In genomic region chr6:41599015-41599835, GRCh38 we compare ENCODE assay signal across 1 cellular context.
TF ChIP-seq lines count a peak whose summit lies in the region.

No MANE protein-coding gene starts in this region.

TF ChIP-seq in H1, 55 proteins besides CTCF, POLR2A, EP300 and RAD21 (continued from another document):
- TF ChIP-seq USF2 (IDR thresholded peaks at IDR 0.05; ENCODE audit: low read length): no peak
- TF ChIP-seq CEBPB (IDR thresholded peaks at IDR 0.05; ENCODE audit: low read depth, low read length): no peak
- TF ChIP-seq MAFK (IDR thresholded peaks at IDR 0.05; ENCODE audit: low read depth, low read length): no peak
- no peak for TF ChIP-seq CTBP2 (IDR thresholded peaks at IDR 0.05; ENCODE audit: borderline replicate concordance, insufficient read depth, insufficient read length, low read length)
- no peak for TF ChIP-seq JUN (IDR thresholded peaks at IDR 0.05; ENCODE audit: low read depth, low read length)
- no peak for TF ChIP-seq BCL11A (IDR thresholded peaks at IDR 0.05; ENCODE audit: low read depth in 2 of 2, low read length in 2 of 2)
- TF ChIP-seq EGR1 (IDR thresholded peaks at IDR 0.05; ENCODE audit: borderline replicate concordance, low read depth, low read length): no peak
- TF ChIP-seq TAF7 (optimal IDR thresholded peaks at IDR 0.05; ENCODE audit: borderline replicate concordance, low read depth, low read length): no peak
- TF ChIP-seq YY1 (IDR thresholded peaks at IDR 0.05; ENCODE audit: low read depth, low read length): no peak
TF ChIP-seq in H1: peak in this region for 0.
